Comparison of ENCODE assay signal across 22 cellular contexts in genomic region chr11:120352405-120352804, GRCh38.
"Had no signal": no experiment of that assay in that cellular context is flagged by ENCODE, and none has a peak within 500 bp of the region (broad histone marks: within the 10 kb centered on the region; RNA-seq: fewer than 3 reads in every experiment).

No MANE protein-coding gene starts in this region.

- H3K9me3 ChIP-seq: ascending aorta, ovary, thyroid gland had no signal

- ATAC-seq: activated T-cell treated with anti-CD3 and anti-CD28 coated beads, Interleukin-2, amount 50 U/mL, for 72 hours; naive thymus-derived CD8-positive, alpha-beta T cell had no signal

- H3K27ac ChIP-seq: ascending aorta, ovary, thyroid gland, VCaP had no signal

- H3K9me3 Mint-ChIP-seq: activated T-cell treated with anti-CD3 and anti-CD28 coated beads, Interleukin-2, amount 50 U/mL, for 72 hours; dendritic cell treated with granulocyte-macrophage colony-stimulating factor and Interleukin-4, amounts not matched to agents 40 ng/mL and 50 ng/mL, for 4 days; naive thymus-derived CD8-positive, alpha-beta T cell had no signal

- DNase-seq: activated CD4-positive, alpha-beta T cell treated with anti-CD3 and anti-CD28 coated beads for 1 hour; activated CD4-positive, alpha-beta T cell treated with anti-CD3 and anti-CD28 coated beads, Interleukin-2, amount 50 U/mL, for 4 hours; activated effector memory CD4-positive, alpha-beta T cell treated with anti-CD3 and anti-CD28 coated beads, Interleukin-2, amount 50 U/mL, for 16 hours; activated naive CD4-positive, alpha-beta T cell treated with anti-CD3 and anti-CD28 coated beads, Interleukin-2, amount 50 U/mL, for 16 hours; activated T-cell treated with anti-CD3 and anti-CD28 coated beads, Interleukin-2, amount 50 U/mL, for 72 hours; cerebellar nuclear complex; effector memory CD4-positive, alpha-beta T cell; foreskin fibroblast; hypothalamus; kidney glomerular epithelial cell; mesendoderm; naive thymus-derived CD8-positive, alpha-beta T cell; ovary; stimulated activated CD4-positive, alpha-beta T cell treated with anti-CD3 and anti-CD28 coated beads, Interleukin-12 subunit alpha, Interleukin-12 subunit beta, amount 100 ng/mL, for 4 hours; stimulated activated CD4-positive, alpha-beta T cell treated with anti-CD3 and anti-CD28 coated beads, Interleukin-1b, Interleukin-23, amount 100 ng/mL, for 48 hours; stimulated activated CD8-positive, alpha-beta memory T cell treated with anti-CD3 and anti-CD28 coated beads, Interleukin-4, amount 100 ng/mL, for 48 hours; stimulated activated naive CD4-positive, alpha-beta T cell treated with Interleukin-2 at 50 U/mL for 16 hours; T1000; thyroid gland had no signal

- H3K4me3 Mint-ChIP-seq: activated T-cell treated with anti-CD3 and anti-CD28 coated beads, Interleukin-2, amount 50 U/mL, for 72 hours; dendritic cell treated with granulocyte-macrophage colony-stimulating factor and Interleukin-4, amounts not matched to agents 40 ng/mL and 50 ng/mL, for 4 days; naive thymus-derived CD8-positive, alpha-beta T cell had no signal

- H3K36me3 ChIP-seq: ascending aorta, ovary, thyroid gland had no signal

- H3K4me3 ChIP-seq: ascending aorta, ovary, thyroid gland had no signal

- H3K27me3 ChIP-seq: ascending aorta, ovary, thyroid gland had no signal

- H3K27ac Mint-ChIP-seq: activated T-cell treated with anti-CD3 and anti-CD28 coated beads, Interleukin-2, amount 50 U/mL, for 72 hours; dendritic cell treated with granulocyte-macrophage colony-stimulating factor and Interleukin-4, amounts not matched to agents 40 ng/mL and 50 ng/mL, for 4 days had no signal
